ENCODE assay signal across 8 cellular contexts in genomic region chr17:81018044-81018802, GRCh38. TPM values are rescaled to one million over a fixed set of nuclear protein-coding genes. Genes with fewer than 3 reads are reported as not detected.
DNase-seq lines count a peak whose midpoint lies in the region; TF ChIP-seq lines count a peak whose summit lies in the region.

No MANE protein-coding gene starts in this region.

- intact Hi-C loops in left ventricle myocardium inferior (cut with micrococcal nuclease) = no loop called here

- H3K27me3 ChIP-seq in left ventricle myocardium inferior (ENCODE audit: low read depth) = no peaks in the 10 kb centered on the region

- peak overlapping the region; percentile 56 for H3K4me3 ChIP-seq in left ventricle myocardium inferior
- H3K4me3 ChIP-seq in skeletal muscle cell (ENCODE audit: low read depth, low read length) = peak overlapping the region; percentile 26

- H3K36me3 Mint-ChIP-seq in activated naive CD8-positive, alpha-beta T cell = peaks cover 8% of the 10 kb centered on the region

- H3K9me3 Mint-ChIP-seq in activated naive CD8-positive, alpha-beta T cell (ENCODE audit: low read depth) = no peaks in the 10 kb centered on the region

- DNase-seq in GM10266 (ENCODE audit: extremely low spot score) = peak; percentile 58
- DNase-seq in NCI-H2227 (lab: John Stamatoyannopoulos, UW; ENCODE audit: unreplicated experiment) = peak; percentile 82
- DNase-seq in left ventricle myocardium inferior = no peak
- DNase-seq in skeletal muscle cell (ENCODE audit: low read depth) = no peak
- DNase-seq in OCI-M2 (lab: John Stamatoyannopoulos, UW; ENCODE audit: unreplicated experiment) = no peak
- DNase-seq in GM20000 (ENCODE audit: low spot score) = no peak
- no peak for DNase-seq in GM10248 (ENCODE audit: extremely low spot score)

- H3K4me1 Mint-ChIP-seq in activated naive CD8-positive, alpha-beta T cell (ENCODE audit: low read depth) = peaks cover 31% of the 10 kb centered on the region

- CTCF ChIA-PET in GM10248 (lab: Yijun Ruan, JAX) = interaction anchor here (1.4 kb wide), 1 partner anchor 48 kb away, joined by 4 read pairs; no protein-coding TSS in a partner anchor

- H3K27ac ChIP-seq in left ventricle myocardium inferior (replicated peaks) = peak overlapping the region; percentile 77

- POLR2A ChIA-PET in GM10248 (lab: Yijun Ruan, JAX) = no interaction called here

- H3K4me3 Mint-ChIP-seq in activated naive CD8-positive, alpha-beta T cell = peak overlapping the region; percentile 80

- peaks cover 34% of the 10 kb centered on the region for H3K4me1 ChIP-seq in left ventricle myocardium inferior

- H3K36me3 ChIP-seq in left ventricle myocardium inferior = no peaks in the 10 kb centered on the region

- peaks cover 7% of the 10 kb centered on the region for H3K9me3 ChIP-seq in left ventricle myocardium inferior (replicated peaks)

- H3K27me3 Mint-ChIP-seq in activated naive CD8-positive, alpha-beta T cell = no peaks in the 10 kb centered on the region

- no peak for TF ChIP-seq CTCF in GM10266 (IDR thresholded peaks at IDR 0.05; ENCODE audit: control insufficient read depth, insufficient read depth, low read depth, missing control alignments)
- TF ChIP-seq CTCF in left ventricle myocardium inferior (IDR thresholded peaks at IDR 0.05; ENCODE audit: borderline replicate concordance) = no peak
- TF ChIP-seq CTCF in GM20000 (IDR thresholded peaks at IDR 0.05; ENCODE audit: extremely low read depth, missing control alignments) = no peak
- TF ChIP-seq CTCF in GM10248 (IDR thresholded peaks at IDR 0.05; ENCODE audit: control extremely low read depth, extremely low read depth, low read depth, missing control alignments) = no peak

- peak overlapping the region; percentile 87 for H3K27ac Mint-ChIP-seq in activated naive CD8-positive, alpha-beta T cell

RNA-seq across cellular contexts. Expression of gene BAIAP2, which starts 16.7 kb away (rescaled TPM):
- 27.9 TPM for total RNA-seq in left ventricle myocardium inferior

RNA-seq across cellular contexts. Expression of gene CHMP6, which starts 26.6 kb away (rescaled TPM):
- total RNA-seq in left ventricle myocardium inferior = 15.9 TPM

Comparison
In these comparisons a context has a peak if more than half of its experiments do, and no peak if none do; other contexts are left out.
1. DNase-seq: peak in GM10266 (single experiment) and NCI-H2227 (single experiment); none in left ventricle myocardium inferior (single experiment), skeletal muscle cell (single experiment), OCI-M2 (single experiment), GM20000 (single experiment) and GM10248 (single experiment).